Comparison of ENCODE assay signal across 13 cellular contexts in genomic region chr13:97254809-97255208, GRCh38. TPM values are rescaled to one million over a fixed set of nuclear protein-coding genes. Genes with fewer than 3 reads are reported as not detected.
A peak's percentile ranks its signal among the peaks of the same experiment; 100 is the strongest.
DNase-seq lines count a peak whose midpoint lies in the region; ATAC-seq and TF ChIP-seq lines count a peak whose summit lies in the region.
"Had no signal": no experiment of that assay in that cellular context is flagged by ENCODE, and none has a peak within 500 bp of the region (broad histone marks: within the 10 kb centered on the region; RNA-seq: fewer than 3 reads in every experiment).

No MANE protein-coding gene starts in this region.

- H3K9me3 ChIP-seq in trophoblast cell (ENCODE audit: insufficient read depth, low read depth, low read length) = no peaks in the 10 kb centered on the region
- H3K9me3 ChIP-seq in lower lobe of right lung = no peaks in the 10 kb centered on the region
- H3K9me3 ChIP-seq: thyroid gland had no signal

- TF ChIP-seq CTCF in lower lobe of right lung (IDR thresholded peaks at IDR 0.05) = no peak

- no peak overlapping the region for H4K8ac ChIP-seq in trophoblast cell (ENCODE audit: low read depth, low read length)

- no peak overlapping the region for H3K23ac ChIP-seq in trophoblast cell (ENCODE audit: low read length)

- no peak overlapping the region for H3K9ac ChIP-seq in trophoblast cell (ENCODE audit: low read length)

- H2BK5ac ChIP-seq in trophoblast cell (ENCODE audit: low read depth, low read length, poor library complexity) = no peak overlapping the region

- intact Hi-C loops in lower lobe of right lung (cut with DNase I) = no loop called here

- H3K4me1 ChIP-seq in trophoblast cell (ENCODE audit: control insufficient read depth in 1 of 2, insufficient read depth in 2 of 2, low read length in 2 of 2) = peaks cover 17 to 31% of the 10 kb centered on the region in 2 experiments
- peaks cover 66% of the 10 kb centered on the region for H3K4me1 ChIP-seq in lower lobe of right lung

- WGBS in trophoblast cell (ENCODE audit: extremely low coverage, insufficient coverage, insufficient read length) = no CpG with 5 or more reads among the region's 3 CpGs

- no peak overlapping the region for H4K12ac ChIP-seq in trophoblast cell (ENCODE audit: low read depth, low read length)

- no peak for TF ChIP-seq POLR2A in erythroblast (IDR thresholded peaks at IDR 0.05; ENCODE audit: low read length)

- H3K79me1 ChIP-seq in trophoblast cell (ENCODE audit: low read length) = peaks cover 21% of the 10 kb centered on the region

- no peak overlapping the region for H2AFZ ChIP-seq in trophoblast cell (ENCODE audit: insufficient read depth, low read length, poor library complexity)

- H3K4ac ChIP-seq in trophoblast cell (ENCODE audit: low read depth, low read length) = no peak overlapping the region

- DNase-seq in EL (peak; percentile 77), OCI-M1 (lab: John Stamatoyannopoulos, UW) (peak; percentile 48), erythroblast (lab: John Stamatoyannopoulos, UW) (peak; percentile 12 to 59), trophoblast cell (no peak), lower lobe of right lung (no peak), NOMO-1 treated with DMSO at 0.1 percent for 48 hours (lab: John Stamatoyannopoulos, UW; ENCODE audit: unreplicated experiment) (no peak), NCI-H1694 (lab: John Stamatoyannopoulos, UW) (no peak), NCI-H1092 treated with DMSO at 0.1 percent for 48 hours (lab: John Stamatoyannopoulos, UW) (no peak)
- DNase-seq: DMS153, midbrain, NCI-H2227 treated with DMSO at 0.1 percent for 48 hours, thyroid gland had no signal

- H3K79me2 ChIP-seq in trophoblast cell (ENCODE audit: control insufficient read depth, insufficient read depth, low read length, poor library complexity) = peaks cover 17% of the 10 kb centered on the region

- H2BK12ac ChIP-seq in trophoblast cell (ENCODE audit: low read length) = no peak overlapping the region

- H3K4me2 ChIP-seq in trophoblast cell (ENCODE audit: low read length) = no peak overlapping the region

- no peak overlapping the region for H4K91ac ChIP-seq in trophoblast cell (ENCODE audit: low read depth, low read length)

- ATAC-seq in lower lobe of right lung = no peak

- peaks cover 3 to 6% of the 10 kb centered on the region in 2 experiments for H3K36me3 ChIP-seq in trophoblast cell (ENCODE audit: control insufficient read depth in 1 of 2, insufficient read depth in 2 of 2, low read length in 2 of 2)
- no peaks in the 10 kb centered on the region for H3K36me3 ChIP-seq in lower lobe of right lung
- H3K36me3 ChIP-seq: thyroid gland had no signal

- H3K18ac ChIP-seq in trophoblast cell (ENCODE audit: low read length) = no peak overlapping the region

- H2BK120ac ChIP-seq in trophoblast cell (ENCODE audit: insufficient read depth, low read length, poor library complexity) = no peak overlapping the region

- H3K27me3 ChIP-seq in trophoblast cell (ENCODE audit: insufficient read depth, low read length) = no peaks in the 10 kb centered on the region
- no peaks in the 10 kb centered on the region for H3K27me3 ChIP-seq in lower lobe of right lung (ENCODE audit: low read depth)
- H3K27me3 ChIP-seq: thyroid gland had no signal

- no peak overlapping the region for H2AK5ac ChIP-seq in trophoblast cell (ENCODE audit: low read length)

- H3K14ac ChIP-seq in trophoblast cell (ENCODE audit: low read length) = no peak overlapping the region

- H3K4me3 ChIP-seq in trophoblast cell (ENCODE audit: low read depth, low read length) (no peak overlapping the region), lower lobe of right lung (no peak overlapping the region)
- H3K4me3 ChIP-seq: SK-N-MC, thyroid gland had no signal

- H3K27ac ChIP-seq in trophoblast cell (ENCODE audit: low read depth, low read length) (peak overlapping the region; percentile 84), lower lobe of right lung (no peak overlapping the region)
- H3K27ac ChIP-seq: SK-N-MC, thyroid gland had no signal

RNA-seq across cellular contexts. Expression of gene MBNL2, which starts 32.7 kb away (rescaled TPM):
- polyA plus RNA-seq in trophoblast cell (2013) = 173 and 175 TPM in 2 replicates
- total RNA-seq in lower lobe of right lung = 58.2 TPM

Comparison
In these comparisons a context has a peak if more than half of its experiments do, and no peak if none do; other contexts are left out.
1. DNase-seq: peak in EL (single experiment), OCI-M1 (single experiment) and erythroblast (2 of 2); none in trophoblast cell (0 of 2), lower lobe of right lung (single experiment), NOMO-1 treated with DMSO at 0.1 percent for 48 hours (single experiment), NCI-H1694 (single experiment) and NCI-H1092 treated with DMSO at 0.1 percent for 48 hours (single experiment).